8 cellular contexts compared by ENCODE assay signal in genomic region chr3:196080517-196080841, GRCh38. TPM values are rescaled to one million over a fixed set of nuclear protein-coding genes. Genes with fewer than 3 reads are reported as not detected.
DNase-seq lines count a peak whose midpoint lies in the region; ATAC-seq, FAIRE-seq and TF ChIP-seq lines count a peak whose summit lies in the region.
"Had no signal": no experiment of that assay in that cellular context is flagged by ENCODE, and none has a peak within 500 bp of the region (broad histone marks: within the 10 kb centered on the region; RNA-seq: fewer than 3 reads in every experiment).

No MANE protein-coding gene starts in this region.

- peak overlapping the region; percentile 99 for H3K4me3 Mint-ChIP-seq in T-helper 2 cell treated with Interferon-gamma antibody and Interleukin-4, amounts not matched to agents 5 μg/mL and 100 μg/mL, for 36 hours
- peak overlapping the region; percentile 99 for H3K4me3 Mint-ChIP-seq in glutamatergic neuron (ENCODE audit: unreplicated experiment)

- no peaks in the 10 kb centered on the region for H3K27me3 Mint-ChIP-seq in T-helper 2 cell treated with Interferon-gamma antibody and Interleukin-4, amounts not matched to agents 5 μg/mL and 100 μg/mL, for 36 hours (ENCODE audit: low read depth)
- peaks cover 2% of the 10 kb centered on the region for H3K27me3 Mint-ChIP-seq in glutamatergic neuron (ENCODE audit: unreplicated experiment)

- in situ Hi-C loops in G401 (cut with HindIII; ENCODE audit: low sequenced_read_pairs): no loop called here

- no peak for FAIRE-seq in small intestine (lab: Jason Lieb, UNC)

- no peak for ATAC-seq in GM19452 (IDR thresholded peaks at IDR 0.05; ENCODE audit: unreplicated experiment)

- peak overlapping the region; percentile 89 for H3K27ac Mint-ChIP-seq in T-helper 2 cell treated with Interferon-gamma antibody and Interleukin-4, amounts not matched to agents 5 μg/mL and 100 μg/mL, for 36 hours
- peak overlapping the region; percentile 92 for H3K27ac Mint-ChIP-seq in glutamatergic neuron (ENCODE audit: unreplicated experiment)

- peaks cover 33% of the 10 kb centered on the region for H3K4me1 Mint-ChIP-seq in T-helper 2 cell treated with Interferon-gamma antibody and Interleukin-4, amounts not matched to agents 5 μg/mL and 100 μg/mL, for 36 hours (ENCODE audit: low read depth)
- H3K4me1 Mint-ChIP-seq in glutamatergic neuron (ENCODE audit: low read depth, unreplicated experiment): peaks cover 6% of the 10 kb centered on the region

- no peaks in the 10 kb centered on the region for H3K9me3 ChIP-seq in small intestine (ENCODE audit: control insufficient read depth, low read depth)

- no peaks in the 10 kb centered on the region for H3K27me3 ChIP-seq in small intestine (ENCODE audit: control insufficient read depth in 2 of 2, insufficient read depth in 2 of 2, low read length in 2 of 2)

- WGBS in small intestine, 3 donors: 5 to 35% (median 14%) methylated on average over 8 of the region's 8 CpGs

- H3K4me1 ChIP-seq in small intestine (ENCODE audit: control insufficient read depth in 2 of 2, insufficient read depth in 1 of 2, low read depth in 1 of 2, low read length in 1 of 2): peaks cover 0 to 2% of the 10 kb centered on the region in 2 donors

- H3K4me3 ChIP-seq in HFF-Myc (replicated peaks; ENCODE audit: low read depth, low read length) (peak overlapping the region; percentile 69), small intestine (ENCODE audit: low read depth in 1 of 2, low read length in 2 of 2) (peak overlapping the region; percentile 78 to 89)

- DNase-seq in HFF-Myc (ENCODE audit: extremely low read depth, low read depth) (no peak), glutamatergic neuron (no peak), small intestine (peak; percentile 77), G401 (ENCODE audit: low spot score) (no peak), kidney tubule cell (ENCODE audit: low spot score) (no peak)
- no peak for DNase-seq in T-helper 2 cell treated with Interferon-gamma antibody and Interleukin-4, amounts not matched to agents 5 μg/mL and 100 μg/mL, for 36 hours (ENCODE audit: low spot score)
- DNase-seq: effector CD4-positive, alpha-beta T cell had no signal

- no peaks in the 10 kb centered on the region for H3K9me3 Mint-ChIP-seq in T-helper 2 cell treated with Interferon-gamma antibody and Interleukin-4, amounts not matched to agents 5 μg/mL and 100 μg/mL, for 36 hours
- peaks cover 11% of the 10 kb centered on the region for H3K9me3 Mint-ChIP-seq in glutamatergic neuron (ENCODE audit: unreplicated experiment)

- peaks cover 39% of the 10 kb centered on the region for H3K36me3 Mint-ChIP-seq in T-helper 2 cell treated with Interferon-gamma antibody and Interleukin-4, amounts not matched to agents 5 μg/mL and 100 μg/mL, for 36 hours (ENCODE audit: low read depth)
- no peaks in the 10 kb centered on the region for H3K36me3 Mint-ChIP-seq in glutamatergic neuron (ENCODE audit: unreplicated experiment)

- peaks cover 0 to 3% of the 10 kb centered on the region in 2 donors for H3K36me3 ChIP-seq in small intestine (ENCODE audit: control insufficient read depth in 2 of 2, insufficient read depth in 2 of 2, low read length in 2 of 2)

- TF ChIP-seq CTCF in HFF-Myc (IDR thresholded peaks at IDR 0.05; ENCODE audit: low read depth, low read length, missing control alignments): no peak
- TF ChIP-seq CTCF in glutamatergic neuron (IDR thresholded peaks at IDR 0.05; ENCODE audit: partially characterized antibody, unreplicated experiment): no peak

- peak overlapping the region; percentile 97 to 99 for H3K27ac ChIP-seq in small intestine (ENCODE audit: low read depth in 1 of 2, low read length in 1 of 2)

RNA-seq across cellular contexts. Expression of gene TFRC, which starts 1.4 kb away (rescaled TPM):
- 35.8 TPM for total RNA-seq in glutamatergic neuron (ENCODE audit: unreplicated experiment)
- polyA plus RNA-seq in small intestine: 10 to 100 TPM; 12.7 to 64.7 (median 36.0) TPM
- 89.1 and 129 TPM in 2 replicates for total RNA-seq in G401 (2014; rRNA removed; shearing (Covaris generic))
